In the genomic region with DNA sequence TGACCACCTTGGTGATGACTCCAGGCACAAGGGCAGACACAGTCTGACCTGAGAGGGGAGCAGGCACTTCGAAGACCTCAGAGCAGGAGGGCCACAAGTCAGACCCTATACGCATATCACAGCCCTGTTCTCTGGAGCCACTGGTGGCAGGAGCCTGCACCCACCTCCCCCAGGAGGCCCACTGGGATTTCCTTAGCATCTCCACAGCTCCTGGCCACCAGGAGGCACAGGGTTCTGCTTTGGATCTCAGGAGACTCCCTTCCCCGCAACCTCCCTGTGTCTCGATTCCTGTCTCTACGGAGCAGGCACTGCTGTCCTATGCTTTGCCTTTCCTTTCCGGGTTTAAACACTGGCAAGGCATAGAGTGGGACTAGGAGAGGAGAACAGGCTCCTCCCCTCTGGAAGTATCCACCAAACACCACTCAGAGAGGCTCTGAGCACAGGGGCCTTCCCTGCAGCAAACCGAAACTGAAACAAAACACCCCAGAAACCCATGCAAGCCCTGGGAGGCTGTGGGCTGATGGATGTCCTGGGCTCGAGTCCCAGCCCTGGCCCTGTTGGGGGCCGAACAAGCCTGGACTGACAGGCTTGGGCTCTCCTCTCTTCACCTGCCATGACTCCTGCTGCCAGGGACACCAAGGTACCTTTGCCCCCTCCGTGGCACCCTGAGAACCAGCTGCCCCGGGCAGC, we compare ENCODE assay signal across 8 cellular contexts.
DNase-seq lines count a peak whose midpoint lies in the region; ATAC-seq, FAIRE-seq and TF ChIP-seq lines count a peak whose summit lies in the region.

No MANE protein-coding gene starts in this region.

- H3K27me3 ChIP-seq in PC-9 (ENCODE audit: insufficient read depth, low read depth) (no peaks in the 10 kb centered on the region), psoas muscle (ENCODE audit: insufficient read depth in 3 of 3, low read length in 2 of 3) (no peaks in the 10 kb centered on the region)

- no peak for TF ChIP-seq RAD21 in A549 (conservative IDR thresholded peaks at IDR 0.05 in 1 of 2, IDR thresholded peaks at IDR 0.05 in 1 of 2)

- H3K9me2 ChIP-seq in PC-9 (ENCODE audit: insufficient read depth): no peaks in the 10 kb centered on the region

- H2AFZ ChIP-seq in PC-9: no peak overlapping the region

- no peak for TF ChIP-seq POLR2A in A549 (IDR thresholded peaks at IDR 0.05; ENCODE audit: low read length)

- no peak overlapping the region for H3K4me2 ChIP-seq in A549
- H3K4me2 ChIP-seq in PC-9: peak overlapping the region; percentile 72

- no peak for FAIRE-seq in A549 (lab: Jason Lieb, UNC)

- BruUV-seq in PC-9 (replicated peaks; lab: Mats Ljungman, UMichigan): TSS peak; percentile 10

- CTCF ChIA-PET in A549 (lab: Yijun Ruan, JAX) (interaction anchor here (1.4 to 2.1 kb wide), 4 partner anchors 10 to 67 kb away, joined by 5 to 6 read pairs (median 6); no protein-coding TSS in a partner anchor), PC-9 (lab: Charles Lee) (no interaction called here)

- POLR2A ChIA-PET in A549 (lab: Yijun Ruan, JAX) (no interaction called here), PC-9 (lab: Charles Lee; ENCODE audit: unreplicated experiment) (no interaction called here)

- H4K20me1 ChIP-seq in PC-9 (ENCODE audit: insufficient read depth): no peaks in the 10 kb centered on the region

- H3K4me3 ChIP-seq in A549 (no peak overlapping the region), PC-9 (peak overlapping the region; percentile 51; the same call in 1 of the 2 replicates), psoas muscle (peak overlapping the region; percentile 70)

- ATAC-seq in A549: peak; percentile 25 to 30; a peak in 3 of 6 replicates
- ATAC-seq in GM18502 (IDR thresholded peaks at IDR 0.05; ENCODE audit: poor library complexity, unreplicated experiment): peak; percentile 84
- peak; percentile 55 for ATAC-seq in HG02943 (IDR thresholded peaks at IDR 0.05; ENCODE audit: low read depth, unreplicated experiment)
- peak; percentile 78 for ATAC-seq in Right ventricle myocardium superior (ENCODE audit: poor library complexity)
- peak; percentile 32 to 51 (median 40) for ATAC-seq in psoas muscle

- intact Hi-C loops in PC-9 (cut with micrococcal nuclease; ENCODE audit: unreplicated experiment) (no loop called here), Right ventricle myocardium superior (cut with DNase I) (no loop called here), psoas muscle (cut with DNase I) (loop anchor here in 1 of 2 donors (5.0 kb wide), 1 partner anchor 43 kb away; no protein-coding TSS in a partner anchor)

- TF ChIP-seq CTCF in A549 (IDR thresholded peaks at IDR 0.05) (no peak), PC-9 (conservative IDR thresholded peaks at IDR 0.05) (no peak), psoas muscle (IDR thresholded peaks at IDR 0.05) (no peak)

- H3F3A ChIP-seq in PC-9 (ENCODE audit: insufficient read depth, low read depth): no peaks in the 10 kb centered on the region

- no peaks in the 10 kb centered on the region for H3K4me1 ChIP-seq in A549
- H3K4me1 ChIP-seq in PC-9 (replicated peaks; ENCODE audit: insufficient read depth): no peaks in the 10 kb centered on the region
- H3K4me1 ChIP-seq in psoas muscle: peaks cover 33% of the 10 kb centered on the region

- WGBS in A549 (ENCODE audit: missing lambda C conversion rate): 72% methylated on average over 8 of the region's 11 CpGs
- 29 to 42% (median 39%) methylated on average over 11 of the region's 11 CpGs for WGBS in psoas muscle, 3 donors

- H3K27ac ChIP-seq in A549 (no peak overlapping the region), PC-9 (no peak overlapping the region), psoas muscle (peak overlapping the region; percentile 86)

- H3K79me2 ChIP-seq in PC-9 (ENCODE audit: low read depth): no peaks in the 10 kb centered on the region

- H3K9me3 ChIP-seq in A549: peaks cover 8% of the 10 kb centered on the region; the same call in 2 of the 3 replicates
- no peaks in the 10 kb centered on the region for H3K9me3 ChIP-seq in PC-9 (ENCODE audit: insufficient read depth, low read depth)
- H3K9me3 ChIP-seq in psoas muscle: no peaks in the 10 kb centered on the region

- DNase-seq in A549 (ENCODE audit: low read depth in 1 of 2, low spot score in 1 of 2) (no peak), PC-9 (peak; percentile 50), Right ventricle myocardium superior (no peak), psoas muscle (peak in 1 of 2 donors; percentile 54), NCI-H82 treated with DMSO at 0.1 percent for 48 hours (lab: John Stamatoyannopoulos, UW; ENCODE audit: unreplicated experiment) (no peak)
- peak; percentile 29 for DNase-seq in activated naive CD8-positive, alpha-beta T cell treated with anti-CD3 and anti-CD28 coated beads, Interleukin-2, amount 50 U/mL, for 16 hours (ENCODE audit: low read depth, low spot score)

- H3K36me3 ChIP-seq in PC-9 (ENCODE audit: low read depth): no peaks in the 10 kb centered on the region
- peaks cover 0 to 36% of the 10 kb centered on the region in 2 donors for H3K36me3 ChIP-seq in psoas muscle (ENCODE audit: insufficient read depth in 1 of 2, low read depth in 1 of 2)

- no peak for TF ChIP-seq EP300 in A549 (IDR thresholded peaks at IDR 0.05)

TF ChIP-seq in A549, 52 proteins besides CTCF, POLR2A, EP300 and RAD21:
- TF ChIP-seq ZC3H11A (IDR thresholded peaks at IDR 0.05): no peak
- peak; percentile 69 for TF ChIP-seq ZFP36 (IDR thresholded peaks at IDR 0.05; ENCODE audit: borderline replicate concordance, partially characterized antibody)
- TF ChIP-seq, protein P1, sequence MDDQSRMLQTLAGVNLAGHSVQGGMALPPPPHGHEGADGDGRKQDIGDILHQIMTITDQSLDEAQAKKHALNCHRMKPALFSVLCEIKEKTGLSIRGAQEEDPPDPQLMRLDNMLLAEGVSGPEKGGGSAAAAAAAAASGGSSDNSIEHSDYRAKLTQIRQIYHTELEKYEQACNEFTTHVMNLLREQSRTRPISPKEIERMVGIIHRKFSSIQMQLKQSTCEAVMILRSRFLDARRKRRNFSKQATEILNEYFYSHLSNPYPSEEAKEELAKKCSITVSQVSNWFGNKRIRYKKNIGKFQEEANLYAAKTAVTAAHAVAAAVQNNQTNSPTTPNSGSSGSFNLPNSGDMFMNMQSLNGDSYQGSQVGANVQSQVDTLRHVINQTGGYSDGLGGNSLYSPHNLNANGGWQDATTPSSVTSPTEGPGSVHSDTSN (IDR thresholded peaks at IDR 0.05): no peak
- TF ChIP-seq, protein P2, sequence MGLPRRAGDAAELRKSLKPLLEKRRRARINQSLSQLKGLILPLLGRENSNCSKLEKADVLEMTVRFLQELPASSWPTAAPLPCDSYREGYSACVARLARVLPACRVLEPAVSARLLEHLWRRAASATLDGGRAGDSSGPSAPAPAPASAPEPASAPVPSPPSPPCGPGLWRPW (IDR thresholded peaks at IDR 0.05): no peak
- TF ChIP-seq, protein P3, sequence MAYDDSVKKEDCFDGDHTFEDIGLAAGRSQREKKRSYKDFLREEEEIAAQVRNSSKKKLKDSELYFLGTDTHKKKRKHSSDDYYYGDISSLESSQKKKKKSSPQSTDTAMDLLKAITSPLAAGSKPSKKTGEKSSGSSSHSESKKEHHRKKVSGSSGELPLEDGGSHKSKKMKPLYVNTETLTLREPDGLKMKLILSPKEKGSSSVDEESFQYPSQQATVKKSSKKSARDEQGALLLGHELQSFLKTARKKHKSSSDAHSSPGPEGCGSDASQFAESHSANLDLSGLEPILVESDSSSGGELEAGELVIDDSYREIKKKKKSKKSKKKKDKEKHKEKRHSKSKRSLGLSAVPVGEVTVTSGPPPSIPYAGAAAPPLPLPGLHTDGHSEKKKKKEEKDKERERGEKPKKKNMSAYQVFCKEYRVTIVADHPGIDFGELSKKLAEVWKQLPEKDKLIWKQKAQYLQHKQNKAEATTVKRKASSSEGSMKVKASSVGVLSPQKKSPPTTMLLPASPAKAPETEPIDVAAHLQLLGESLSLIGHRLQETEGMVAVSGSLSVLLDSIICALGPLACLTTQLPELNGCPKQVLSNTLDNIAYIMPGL (CRISPR knock-in tag; IDR thresholded peaks at IDR 0.05; ENCODE audit: borderline replicate concordance): no peak
TF ChIP-seq in A549: peak in this region for 1.

Comparison
In these comparisons a context has a peak if more than half of its experiments do, and no peak if none do; other contexts are left out.
1. ATAC-seq: peak in every context shown above with its lines; median percentile 84 in GM18502; 78 in Right ventricle myocardium superior; 55 in HG02943; 40 in psoas muscle; 28 in A549.
2. DNase-seq: peak in PC-9 (2 of 2) and activated naive CD8-positive, alpha-beta T cell treated with anti-CD3 and anti-CD28 coated beads, Interleukin-2, amount 50 U/mL, for 16 hours (single experiment); none in A549 (0 of 2), Right ventricle myocardium superior (single experiment) and NCI-H82 treated with DMSO at 0.1 percent for 48 hours (single experiment).